Comparison of ENCODE assay signal across 8 cellular contexts in the genomic region with DNA sequence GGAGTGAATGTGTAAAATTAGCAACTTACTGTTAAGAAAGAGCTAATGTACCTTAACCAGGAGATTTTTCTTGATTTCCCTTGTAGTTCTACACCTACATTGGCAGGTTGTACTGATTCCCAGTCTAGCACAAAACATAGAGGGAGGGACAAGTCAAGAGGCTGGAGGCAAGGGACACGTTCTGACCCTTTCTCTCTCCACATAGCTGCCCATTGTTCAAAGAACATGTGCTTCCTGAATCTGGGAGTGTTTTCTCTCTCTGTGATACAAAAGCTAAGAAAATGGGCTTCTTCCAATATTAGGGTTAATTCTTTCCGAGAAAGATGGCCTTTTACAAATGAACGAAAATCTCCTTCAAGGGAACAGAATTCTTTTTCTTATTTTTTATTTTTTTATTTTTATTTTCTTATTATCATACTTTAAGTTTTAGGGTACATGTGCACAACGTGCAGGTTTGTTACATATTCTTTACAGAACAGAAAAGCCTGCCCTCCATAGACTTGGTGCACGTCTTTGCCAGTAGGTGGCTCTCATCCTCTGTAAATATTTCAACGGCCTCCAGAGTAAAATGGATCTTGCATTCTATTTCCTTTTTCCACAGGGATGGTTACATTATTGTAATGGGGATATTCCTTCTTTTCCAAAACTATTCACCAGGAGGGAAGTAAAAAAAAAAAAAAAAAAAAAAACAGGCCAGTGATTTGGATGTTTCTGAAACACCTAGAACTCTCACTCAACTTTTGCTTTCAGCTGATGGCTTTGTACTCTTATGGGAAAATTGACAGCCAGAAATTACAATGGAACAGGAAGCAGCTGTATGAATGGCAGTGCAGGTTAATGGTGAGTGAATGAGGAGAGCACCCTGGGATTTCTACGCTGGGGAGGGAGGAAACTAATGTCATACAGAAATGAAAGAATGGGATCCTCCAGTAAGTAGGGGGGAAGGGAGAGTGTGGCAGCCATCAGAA. TPM values are rescaled to one million over a fixed set of nuclear protein-coding genes. Genes with fewer than 3 reads are reported as not detected.
DNase-seq lines count a peak whose midpoint lies in the region; ATAC-seq, FAIRE-seq and TF ChIP-seq lines count a peak whose summit lies in the region.

No MANE protein-coding gene starts in this region.

- no peak for DNase-seq in AG09319 (ENCODE audit: extremely low read depth, low read depth)
- DNase-seq in NCI-H446 treated with DMSO at 0.1 percent for 48 hours (lab: John Stamatoyannopoulos, UW) = peak; percentile 7
- DNase-seq in astrocyte (ENCODE audit: low read depth) = peak; percentile 20
- peak; percentile 29 for DNase-seq in iPS-NIHi11 (ENCODE audit: low spot score)
- peak; percentile 11 for DNase-seq in stimulated activated CD4-positive, alpha-beta T cell treated with anti-CD3 and anti-CD28 coated beads, Interleukin-4, amount 100 ng/mL, for 1 hour

- H3K36me3 ChIP-seq in astrocyte (ENCODE audit: insufficient read depth, low read length) = peaks cover 5% of the 10 kb centered on the region

- H3K4me3 Mint-ChIP-seq in astrocyte (ENCODE audit: unreplicated experiment) = no peak overlapping the region

- no peak overlapping the region for H3K4me3 ChIP-seq in GM12875 (ENCODE audit: low read depth, low read length)
- no peak overlapping the region for H3K4me3 ChIP-seq in astrocyte (ENCODE audit: insufficient read depth, low read depth, low read length)

- H3K9ac ChIP-seq in astrocyte (ENCODE audit: low read length) = peak overlapping the region; percentile 21

- H3K27ac Mint-ChIP-seq in astrocyte (ENCODE audit: unreplicated experiment) = no peak overlapping the region

- H3K27ac ChIP-seq in astrocyte (ENCODE audit: low read depth, low read length) = no peak overlapping the region

- H3K4me2 ChIP-seq in astrocyte (ENCODE audit: low read length) = no peak overlapping the region

- H3K4me1 Mint-ChIP-seq in astrocyte (ENCODE audit: low read depth, unreplicated experiment) = peaks cover 3% of the 10 kb centered on the region

- H3K9me3 ChIP-seq in astrocyte (ENCODE audit: insufficient read depth, low read depth, low read length) = no peaks in the 10 kb centered on the region

- no peak overlapping the region for H2AFZ ChIP-seq in astrocyte (ENCODE audit: low read depth, low read length)

- peaks cover 2% of the 10 kb centered on the region for H3K36me3 Mint-ChIP-seq in astrocyte (ENCODE audit: low read depth, unreplicated experiment)

- FAIRE-seq in astrocyte (lab: Jason Lieb, UNC) = peak; percentile 29

- H3K4me1 ChIP-seq in astrocyte (ENCODE audit: insufficient read depth, low read length) = no peaks in the 10 kb centered on the region

- H3K27me3 Mint-ChIP-seq in astrocyte (ENCODE audit: low read depth, unreplicated experiment) = peaks cover 6% of the 10 kb centered on the region

- TF ChIP-seq CTCF in AG09319 (IDR thresholded peaks at IDR 0.05; ENCODE audit: low read depth, low read length) (peak; percentile 74), GM12875 (IDR thresholded peaks at IDR 0.05; ENCODE audit: borderline replicate concordance, insufficient read depth, low read depth, low read length) (peak; percentile 53; the same call in 1 of the 2 replicates), astrocyte (IDR thresholded peaks at IDR 0.05; ENCODE audit: insufficient read depth, low read depth, low read length) (peak; percentile 73)

- H3K27me3 ChIP-seq in astrocyte (ENCODE audit: insufficient read depth, low read length) = no peaks in the 10 kb centered on the region

- H4K20me1 ChIP-seq in astrocyte (ENCODE audit: insufficient read depth, low read length) = no peaks in the 10 kb centered on the region

- H3K9me3 Mint-ChIP-seq in astrocyte (ENCODE audit: unreplicated experiment) = no peaks in the 10 kb centered on the region

- no peaks in the 10 kb centered on the region for H3K79me2 ChIP-seq in astrocyte (ENCODE audit: insufficient read depth, low read length)

- peak; percentile 54 for ATAC-seq in HG03060 (IDR thresholded peaks at IDR 0.05; ENCODE audit: low read depth, unreplicated experiment)
- no peak for ATAC-seq in HG03097 (IDR thresholded peaks at IDR 0.05; ENCODE audit: low FRiP score, unreplicated experiment)

RNA-seq across cellular contexts. Expression of gene IFNA5, which starts 13.1 kb away (rescaled TPM):
- not detected in 2 replicates for total RNA-seq in astrocyte

RNA-seq across cellular contexts. Expression of gene KLHL9, which starts 17.0 kb away (rescaled TPM):
- total RNA-seq in astrocyte = 30.3 and 30.4 TPM in 2 replicates

RNA-seq across cellular contexts. Expression of gene IFNA6, which starts 32.4 kb away (rescaled TPM):
- not detected in 2 replicates for total RNA-seq in astrocyte

RNA-seq across cellular contexts. Expression of gene IFNA13, which starts 49.6 kb away (rescaled TPM):
- total RNA-seq in astrocyte = not detected in 2 replicates
